8 cellular contexts compared by ENCODE assay signal in the genomic region with DNA sequence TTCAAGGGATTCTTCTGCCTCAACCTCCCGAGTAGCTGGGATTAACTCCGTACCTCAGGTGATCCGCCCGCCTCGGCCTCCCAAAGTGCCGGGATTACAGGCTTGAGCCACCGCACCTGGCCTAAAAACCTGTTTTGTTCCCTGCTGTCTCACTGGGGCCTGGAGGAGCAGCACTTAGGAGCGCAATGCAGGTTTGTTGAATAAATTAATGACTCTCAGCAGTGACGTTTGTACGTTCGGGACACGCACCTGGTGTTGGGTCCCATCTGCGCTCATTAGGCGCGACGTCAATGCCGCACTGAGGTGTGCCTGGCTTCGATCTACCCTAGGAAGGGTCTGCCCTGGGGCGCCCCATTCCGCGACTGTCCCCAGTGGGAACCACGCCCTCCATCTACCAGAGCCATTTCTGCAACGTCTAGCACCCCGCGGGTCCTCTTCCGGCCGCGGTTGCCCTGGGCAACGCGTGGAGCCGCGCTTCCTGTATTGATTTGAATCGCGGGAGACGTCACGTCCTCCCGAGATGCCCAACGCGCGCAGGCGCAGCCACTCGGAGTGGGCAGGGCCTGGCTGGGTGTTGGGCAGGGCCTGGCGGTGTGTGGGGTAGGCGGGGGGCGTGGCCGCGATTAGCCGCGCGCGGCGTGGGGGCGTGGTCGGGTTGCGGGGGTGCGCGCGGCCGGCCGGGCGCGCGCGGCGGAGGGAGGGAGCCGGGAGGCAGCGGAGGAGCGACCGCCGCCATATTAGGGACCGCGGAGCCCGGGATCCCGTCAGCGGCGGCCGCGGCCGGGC. TPM values are rescaled to one million over a fixed set of nuclear protein-coding genes. Genes with fewer than 3 reads are reported as not detected.
A peak's percentile ranks its signal among the peaks of the same experiment; 100 is the strongest.
DNase-seq lines count a peak whose midpoint lies in the region; TF ChIP-seq lines count a peak whose summit lies in the region.

A gene (plus strand): TSS at position 714 of the 786 bp plus-strand sequence. CDS start 16,679 bp downstream, outside the sequence.

- H3K9ac ChIP-seq in neural cell (ENCODE audit: low read length), result peak within 1 kb of the TSS; percentile 94

- H3F3A ChIP-seq in neural cell (ENCODE audit: insufficient read depth, low read length, poor library complexity, severe bottlenecking), result no peaks in the 10 kb centered on the region

- peaks cover 6% of the 10 kb centered on the region for H4K20me1 ChIP-seq in neural cell (ENCODE audit: insufficient read depth)

- whole genome bisulfite sequencing in stomach, 5 donors, result 1 to 2% (median 1%) methylated on average over 38 to 79 of the region's 79 CpGs

- TF ChIP-seq RAD21 in neural cell (conservative IDR thresholded peaks at IDR 0.05), result no peak

- peak; percentile 85 for TF ChIP-seq EP300 in neural cell (conservative IDR thresholded peaks at IDR 0.05; ENCODE audit: poor library complexity, severe bottlenecking)
- TF ChIP-seq EP300 in stomach (IDR thresholded peaks at IDR 0.05), result no peak

- TF ChIP-seq CTCF in neural cell (IDR thresholded peaks at IDR 0.05; ENCODE audit: poor library complexity, severe bottlenecking), result peak; percentile 54
- peak in 1 of 7 experiments; percentile 2 for TF ChIP-seq CTCF in stomach (IDR thresholded peaks at IDR 0.05)

- H3K4me2 ChIP-seq in neural cell (ENCODE audit: low read length), result peak within 1 kb of the TSS; percentile 80

- H3K79me2 ChIP-seq in neural cell (replicated peaks; ENCODE audit: insufficient read depth, low read length), result peaks cover 37% of the 10 kb centered on the region

- TF ChIP-seq POLR2A in stomach (IDR thresholded peaks at IDR 0.05), result peak in 1 of 4 donors; percentile 27

- intact Hi-C loops in stomach (cut with DNase I; ENCODE audit: low total_unique reads), result no loop called here

- peaks cover 19 to 53% (median 48%) of the 10 kb centered on the region in 4 donors for H3K4me1 ChIP-seq in stomach

- H3K4me3 ChIP-seq in H7 (ENCODE audit: insufficient read depth, low read depth, low read length), result peak within 1 kb of the TSS; percentile 81
- peak within 1 kb of the TSS; percentile 95 for H3K4me3 ChIP-seq in neural cell (ENCODE audit: low read length)
- peak within 1 kb of the TSS; percentile 88 to 100 (median 98) for H3K4me3 ChIP-seq in stomach

- H3K9me3 ChIP-seq in neural cell (ENCODE audit: low read length) (no peaks in the 10 kb centered on the region), stomach (no peaks in the 10 kb centered on the region)

- peak within 1 kb of the TSS; percentile 98 for H2AFZ ChIP-seq in neural cell (ENCODE audit: low read depth, low read length)

- H3K27me3 ChIP-seq in H7 (ENCODE audit: control insufficient read depth, insufficient read depth, low read length) (no peaks in the 10 kb centered on the region), neural cell (ENCODE audit: insufficient read depth, low read depth, low read length) (no peaks in the 10 kb centered on the region), stomach (no peaks in the 10 kb centered on the region)

- no peaks in the 10 kb centered on the region for H3K9me2 ChIP-seq in neural cell (ENCODE audit: insufficient read depth, low read length)

- DNase-seq in ELF-1 (ENCODE audit: low read depth, low spot score), result peak; percentile 98
- peak; percentile 99 for DNase-seq in H7
- DNase-seq in M059J (ENCODE audit: low read depth), result peak; percentile 98
- DNase-seq in SHP77 (lab: John Stamatoyannopoulos, UW), result peak; percentile 95 to 96
- peak; percentile 100 for DNase-seq in activated effector memory CD4-positive, alpha-beta T cell treated with anti-CD3 and anti-CD28 coated beads, Interleukin-2, amount 50 U/mL, for 16 hours
- peak; percentile 97 for DNase-seq in fibroblast of the conjunctiva (ENCODE audit: low read depth)
- DNase-seq in stomach, result peak; percentile 100

- H3K36me3 ChIP-seq in H7 (replicated peaks; ENCODE audit: control insufficient read depth, insufficient read depth, low read length), result peaks cover 3% of the 10 kb centered on the region
- no peaks in the 10 kb centered on the region for H3K36me3 ChIP-seq in neural cell (ENCODE audit: insufficient read depth, low read length)
- peaks cover 8 to 22% (median 21%) of the 10 kb centered on the region in 4 donors for H3K36me3 ChIP-seq in stomach

- H3K27ac ChIP-seq in neural cell (ENCODE audit: low read length) (peak within 1 kb of the TSS; percentile 95), stomach (peak within 1 kb of the TSS; percentile 90 to 95 (median 92))

TF ChIP-seq in neural cell, 6 proteins besides CTCF, POLR2A, EP300 and RAD21:
- TF ChIP-seq POLR2AphosphoS5 (IDR thresholded peaks at IDR 0.05) (peak; percentile 93), MXI1 (conservative IDR thresholded peaks at IDR 0.05; ENCODE audit: poor library complexity, severe bottlenecking) (peak; percentile 92), TAF1 (IDR thresholded peaks at IDR 0.05; ENCODE audit: low read depth) (peak; percentile 40), SMC3 (conservative IDR thresholded peaks at IDR 0.05; ENCODE audit: poor library complexity) (no peak), EZH2 (IDR thresholded peaks at IDR 0.05; ENCODE audit: borderline replicate concordance, insufficient read depth, low read length, poor library complexity, severe bottlenecking) (no peak)
- TF ChIP-seq, protein P1, sequence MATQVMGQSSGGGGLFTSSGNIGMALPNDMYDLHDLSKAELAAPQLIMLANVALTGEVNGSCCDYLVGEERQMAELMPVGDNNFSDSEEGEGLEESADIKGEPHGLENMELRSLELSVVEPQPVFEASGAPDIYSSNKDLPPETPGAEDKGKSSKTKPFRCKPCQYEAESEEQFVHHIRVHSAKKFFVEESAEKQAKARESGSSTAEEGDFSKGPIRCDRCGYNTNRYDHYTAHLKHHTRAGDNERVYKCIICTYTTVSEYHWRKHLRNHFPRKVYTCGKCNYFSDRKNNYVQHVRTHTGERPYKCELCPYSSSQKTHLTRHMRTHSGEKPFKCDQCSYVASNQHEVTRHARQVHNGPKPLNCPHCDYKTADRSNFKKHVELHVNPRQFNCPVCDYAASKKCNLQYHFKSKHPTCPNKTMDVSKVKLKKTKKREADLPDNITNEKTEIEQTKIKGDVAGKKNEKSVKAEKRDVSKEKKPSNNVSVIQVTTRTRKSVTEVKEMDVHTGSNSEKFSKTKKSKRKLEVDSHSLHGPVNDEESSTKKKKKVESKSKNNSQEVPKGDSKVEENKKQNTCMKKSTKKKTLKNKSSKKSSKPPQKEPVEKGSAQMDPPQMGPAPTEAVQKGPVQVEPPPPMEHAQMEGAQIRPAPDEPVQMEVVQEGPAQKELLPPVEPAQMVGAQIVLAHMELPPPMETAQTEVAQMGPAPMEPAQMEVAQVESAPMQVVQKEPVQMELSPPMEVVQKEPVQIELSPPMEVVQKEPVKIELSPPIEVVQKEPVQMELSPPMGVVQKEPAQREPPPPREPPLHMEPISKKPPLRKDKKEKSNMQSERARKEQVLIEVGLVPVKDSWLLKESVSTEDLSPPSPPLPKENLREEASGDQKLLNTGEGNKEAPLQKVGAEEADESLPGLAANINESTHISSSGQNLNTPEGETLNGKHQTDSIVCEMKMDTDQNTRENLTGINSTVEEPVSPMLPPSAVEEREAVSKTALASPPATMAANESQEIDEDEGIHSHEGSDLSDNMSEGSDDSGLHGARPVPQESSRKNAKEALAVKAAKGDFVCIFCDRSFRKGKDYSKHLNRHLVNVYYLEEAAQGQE (IDR thresholded peaks at IDR 0.05; ENCODE audit: borderline replicate concordance), result peak; percentile 75

RNA-seq across cellular contexts. Expression of the gene that starts here (rescaled TPM):
- total RNA-seq in H7 (2014; rRNA removed; shearing (Covaris generic)), result 71.6 and 76.6 TPM in 2 replicates
- 35.7 and 56.5 TPM in 2 replicates for total RNA-seq in M059J (2014; rRNA removed; shearing (Covaris generic))
- polyA plus RNA-seq in neural cell, result 55.7 and 62.8 TPM in 2 replicates
- polyA minus RNA-seq in neural cell, result 84.0 and 102 TPM in 2 replicates
- total RNA-seq in stomach, result 100 to 1,000 TPM in 1 of 5 donors, 10 to 100 TPM in 3, 1 to 10 TPM in 1; 9.4 to 113 (median 31.9) TPM
- 10 to 100 TPM; 10.5 to 17.2 (median 13.9) TPM for polyA plus RNA-seq in stomach

Comparison
In these comparisons a context has a peak if more than half of its experiments do, and no peak if none do; other contexts are left out.
1. Peak in every context shown above with its lines: DNase-seq, H3K4me3 ChIP-seq and H3K27ac ChIP-seq.